Comparison of ENCODE assay signal across 1 cellular context in genomic region chr3:99859855-99860254, GRCh38.
TF ChIP-seq lines count a peak whose summit lies in the region.

No MANE protein-coding gene starts in this region.

TF ChIP-seq in GM23338, 12 proteins besides CTCF, POLR2A, EP300 and RAD21 (continued from another document):
- TF ChIP-seq ZNF462 (CRISPR knock-in tag; IDR thresholded peaks at IDR 0.05) = no peak
- TF ChIP-seq JUNB (IDR thresholded peaks at IDR 0.05; ENCODE audit: unreplicated experiment) = no peak
- no peak for TF ChIP-seq EZH2 (IDR thresholded peaks at IDR 0.05; ENCODE audit: low read depth, unreplicated experiment)
- TF ChIP-seq CREB1 (CRISPR knock-in tag; IDR thresholded peaks at IDR 0.05; ENCODE audit: low read depth) = no peak
- no peak for TF ChIP-seq REST (IDR thresholded peaks at IDR 0.05; ENCODE audit: unreplicated experiment)
